In the genomic region with DNA sequence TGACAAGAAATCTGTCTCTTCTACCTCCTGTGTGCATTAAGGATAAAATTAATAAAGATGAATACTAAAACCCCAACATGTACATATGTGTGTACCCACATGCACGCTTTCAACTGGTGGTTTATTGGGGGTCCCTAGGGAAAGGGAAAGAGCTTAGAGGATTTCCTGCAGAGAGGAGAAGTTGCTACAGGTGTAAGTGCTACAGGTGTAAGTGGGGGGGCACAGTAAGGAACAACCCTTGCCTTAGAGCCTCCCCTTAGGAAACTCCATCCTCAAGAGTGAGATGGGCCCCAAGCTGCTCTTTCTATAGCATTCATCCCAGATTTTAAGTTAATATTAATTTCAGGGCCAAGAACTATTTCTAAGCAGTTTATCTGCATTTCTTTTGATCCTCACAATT, we compare ENCODE assay signal across 29 cellular contexts.
DNase-seq lines count a peak whose midpoint lies in the region; TF ChIP-seq lines count a peak whose summit lies in the region.
"Had no signal": no experiment of that assay in that cellular context is flagged by ENCODE, and none has a peak within 500 bp of the region (broad histone marks: within the 10 kb centered on the region; RNA-seq: fewer than 3 reads in every experiment).

No MANE protein-coding gene starts in this region.

- CTCF ChIA-PET in HEK293 (lab: Yijun Ruan, JAX), result interaction anchor here (0.9 to 1.6 kb wide), 5 partner anchors 15 to 135 kb away, joined by 3 to 6 read pairs (median 3); no protein-coding TSS in a partner anchor

- no peaks in the 10 kb centered on the region for H3K9me3 ChIP-seq in BLaER1
- H3K9me3 ChIP-seq in BLaER1 treated with 17β-estradiol and CSF1 and Interleukin-3, amounts not matched to agents 10 nM and 100 nM (replicated peaks in 1 of 11), result peaks cover 0 to 7% (median 0%) of the 10 kb centered on the region in 11 experiments; a peak in 4 of 22 replicates
- H3K9me3 ChIP-seq in HEK293 (ENCODE audit: control insufficient read depth, insufficient read depth, low read depth, low read length), result no peaks in the 10 kb centered on the region
- H3K9me3 ChIP-seq: A549, BE2C, Caco-2 had no signal

- 0 out of 2 replicates have a peak, but pooled peaks cover 3% of the 10 kb centered on the region for H3K27me3 ChIP-seq in BLaER1
- H3K27me3 ChIP-seq in BLaER1 treated with 17β-estradiol and CSF1 and Interleukin-3, amounts not matched to agents 10 nM and 100 nM, result peaks cover 0 to 16% (median 0%) of the 10 kb centered on the region in 11 experiments; a peak in 5 of 22 replicates
- H3K27me3 ChIP-seq: BE2C had no signal

- H3K4me3 ChIP-seq in BLaER1 (no peak overlapping the region), HEK293 (ENCODE audit: low read depth, low read length) (no peak overlapping the region)
- no peak overlapping the region for H3K4me3 ChIP-seq in BLaER1 treated with 17β-estradiol and CSF1 and Interleukin-3, amounts not matched to agents 10 nM and 100 nM
- H3K4me3 ChIP-seq: A549 had no signal

- H3K4me1 ChIP-seq in BLaER1 (peaks cover 54% of the 10 kb centered on the region), HEK293 (ENCODE audit: control insufficient read depth, insufficient read depth, low read length) (no peaks in the 10 kb centered on the region)
- peaks cover 22 to 62% (median 54%) of the 10 kb centered on the region in 10 experiments for H3K4me1 ChIP-seq in BLaER1 treated with 17β-estradiol and CSF1 and Interleukin-3, amounts not matched to agents 10 nM and 100 nM
- H3K4me1 ChIP-seq: A549, BE2C had no signal

- H3K9ac ChIP-seq in BLaER1, result no peak overlapping the region
- H3K9ac ChIP-seq in BLaER1 treated with 17β-estradiol and CSF1 and Interleukin-3, amounts not matched to agents 10 nM and 100 nM, result no peak overlapping the region

- POLR2A ChIA-PET in HEK293 (lab: Yijun Ruan, JAX), result no interaction called here

- peaks cover 6% of the 10 kb centered on the region; the same call in 1 of the 2 replicates for H4K20me1 ChIP-seq in BLaER1
- no peaks in the 10 kb centered on the region; a peak in 1 of 22 replicates for H4K20me1 ChIP-seq in BLaER1 treated with 17β-estradiol and CSF1 and Interleukin-3, amounts not matched to agents 10 nM and 100 nM

- no peak for TF ChIP-seq CTCF in HEK293 (tag by site-specific recombination; IDR thresholded peaks at IDR 0.05)

- H3K36me3 ChIP-seq in BLaER1 (no peaks in the 10 kb centered on the region), HEK293 (ENCODE audit: control insufficient read depth in 2 of 2, insufficient read depth in 1 of 2, low read length in 2 of 2) (no peaks in the 10 kb centered on the region)
- no peaks in the 10 kb centered on the region for H3K36me3 ChIP-seq in BLaER1 treated with 17β-estradiol and CSF1 and Interleukin-3, amounts not matched to agents 10 nM and 100 nM
- H3K36me3 ChIP-seq: BE2C had no signal

- H3K27ac ChIP-seq in BLaER1 (no peak overlapping the region), HEK293 (ENCODE audit: extremely low read depth, low read depth, low read length) (no peak overlapping the region)
- no peak overlapping the region for H3K27ac ChIP-seq in BLaER1 treated with 17β-estradiol and CSF1 and Interleukin-3, amounts not matched to agents 10 nM and 100 nM
- H3K27ac ChIP-seq: 22Rv1, A549, C4-2B had no signal

- H3K4me2 ChIP-seq in BLaER1, result peak overlapping the region; percentile 80
- peak overlapping the region in 8 of 11 experiments; percentile 31 to 96 (median 86); a peak in 16 of 22 replicates for H3K4me2 ChIP-seq in BLaER1 treated with 17β-estradiol and CSF1 and Interleukin-3, amounts not matched to agents 10 nM and 100 nM
- H3K4me2 ChIP-seq: A549 had no signal

- no peak for DNase-seq in activated CD4-positive, CD25-positive, alpha-beta regulatory T cell (lab: John Stamatoyannopoulos, UW)
- no peak for DNase-seq in HPDE6-E6E7 (ENCODE audit: extremely low spot score)
- no peak for DNase-seq in NCI-H82 (lab: John Stamatoyannopoulos, UW)
- DNase-seq: 8988T; ACHN; AML-193; BE2C; C1 segment of cervical spinal cord; Caco-2; Calu3; CD4-positive, alpha-beta memory T cell; CD4-positive, alpha-beta T cell; CD4-positive, CD25-positive, alpha-beta regulatory T cell; CD8-positive, alpha-beta memory T cell; CD8-positive, alpha-beta T cell; COR-L47; DMS 273 treated with DMSO at 0.1 percent for 48 hours; DMS153; DMS53; DMS79; DMS79 treated with DMSO at 0.1 percent for 48 hours; DND-41; EL had no signal

TF ChIP-seq in HEK293, 187 proteins besides CTCF, POLR2A, EP300 and RAD21:
- TF ChIP-seq, protein P1, sequence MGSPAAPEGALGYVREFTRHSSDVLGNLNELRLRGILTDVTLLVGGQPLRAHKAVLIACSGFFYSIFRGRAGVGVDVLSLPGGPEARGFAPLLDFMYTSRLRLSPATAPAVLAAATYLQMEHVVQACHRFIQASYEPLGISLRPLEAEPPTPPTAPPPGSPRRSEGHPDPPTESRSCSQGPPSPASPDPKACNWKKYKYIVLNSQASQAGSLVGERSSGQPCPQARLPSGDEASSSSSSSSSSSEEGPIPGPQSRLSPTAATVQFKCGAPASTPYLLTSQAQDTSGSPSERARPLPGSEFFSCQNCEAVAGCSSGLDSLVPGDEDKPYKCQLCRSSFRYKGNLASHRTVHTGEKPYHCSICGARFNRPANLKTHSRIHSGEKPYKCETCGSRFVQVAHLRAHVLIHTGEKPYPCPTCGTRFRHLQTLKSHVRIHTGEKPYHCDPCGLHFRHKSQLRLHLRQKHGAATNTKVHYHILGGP (tag by site-specific recombination; IDR thresholded peaks at IDR 0.05), result no peak
- TF ChIP-seq ZNF416 (tag by site-specific recombination; IDR thresholded peaks at IDR 0.05) (no peak), SCRT2 (tag by site-specific recombination; IDR thresholded peaks at IDR 0.05) (peak; percentile 88), MZF1 (tag by site-specific recombination; IDR thresholded peaks at IDR 0.05; ENCODE audit: borderline replicate concordance) (no peak), ZNF623 (tag by site-specific recombination; IDR thresholded peaks at IDR 0.05) (no peak), ZNF223 (tag by site-specific recombination; IDR thresholded peaks at IDR 0.05) (no peak), SCRT1 (tag by site-specific recombination; IDR thresholded peaks at IDR 0.05; ENCODE audit: borderline replicate concordance) (peak; percentile 75), ZXDB (tag by site-specific recombination; IDR thresholded peaks at IDR 0.05) (no peak)
- TF ChIP-seq, protein P2, sequence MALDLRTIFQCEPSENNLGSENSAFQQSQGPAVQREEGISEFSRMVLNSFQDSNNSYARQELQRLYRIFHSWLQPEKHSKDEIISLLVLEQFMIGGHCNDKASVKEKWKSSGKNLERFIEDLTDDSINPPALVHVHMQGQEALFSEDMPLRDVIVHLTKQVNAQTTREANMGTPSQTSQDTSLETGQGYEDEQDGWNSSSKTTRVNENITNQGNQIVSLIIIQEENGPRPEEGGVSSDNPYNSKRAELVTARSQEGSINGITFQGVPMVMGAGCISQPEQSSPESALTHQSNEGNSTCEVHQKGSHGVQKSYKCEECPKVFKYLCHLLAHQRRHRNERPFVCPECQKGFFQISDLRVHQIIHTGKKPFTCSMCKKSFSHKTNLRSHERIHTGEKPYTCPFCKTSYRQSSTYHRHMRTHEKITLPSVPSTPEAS (tag by site-specific recombination; IDR thresholded peaks at IDR 0.05), result no peak
TF ChIP-seq in HEK293: peak in this region for 2.
